ENCODE assay signal across 8 cellular contexts in genomic region chr16:89094252-89094901, GRCh38. TPM values are rescaled to one million over a fixed set of nuclear protein-coding genes. Genes with fewer than 3 reads are reported as not detected.
A peak's percentile ranks its signal among the peaks of the same experiment; 100 is the strongest.
DNase-seq lines count a peak whose midpoint lies in the region; ATAC-seq and TF ChIP-seq lines count a peak whose summit lies in the region.

No MANE protein-coding gene starts in this region.

- no CpG with 5 or more reads among the region's 21 CpGs for WGBS in mesendoderm (ENCODE audit: extremely low coverage, insufficient coverage, low lambda C conversion rate)
- WGBS in aorta, 2 donors = 11% methylated on average over 21 of the region's 21 CpGs

- TF ChIP-seq POLR2A in Peyer's patch (IDR thresholded peaks at IDR 0.05) = no peak

- H3K18ac ChIP-seq in mesendoderm (ENCODE audit: low read length) = peak overlapping the region; percentile 85

- DNase-seq in NCI-H146 (lab: John Stamatoyannopoulos, UW) (peak; percentile 17), NCI-H146 treated with DMSO at 0.1 percent for 48 hours (lab: John Stamatoyannopoulos, UW; ENCODE audit: unreplicated experiment) (no peak), Peyer's patch (peak in 1 of 3 donors; percentile 31), chondrocyte (ENCODE audit: low spot score) (no peak), mesendoderm (peak; percentile 38), aorta (no peak), GOT3 (lab: John Stamatoyannopoulos, UW) (no peak)

- intact Hi-C loops in aorta (cut with DNase I) = loop anchor here in 1 of 2 donors (10.0 kb wide), 1 partner anchor 120 kb away; the partner anchor contains the start of gene ZNF778

- no peak overlapping the region for H4K8ac ChIP-seq in mesendoderm (ENCODE audit: low read depth, low read length)

- H3K4me3 ChIP-seq in Peyer's patch (peak overlapping the region; percentile 55 to 96 (median 78)), mesendoderm (ENCODE audit: low read length) (peak overlapping the region; percentile 82), aorta (ENCODE audit: low read length in 2 of 2) (peak overlapping the region; percentile 73 to 95)

- no peak overlapping the region for H4K5ac ChIP-seq in mesendoderm (ENCODE audit: low read length)

- H3K36me3 ChIP-seq in Peyer's patch (no peaks in the 10 kb centered on the region), mesendoderm (ENCODE audit: control insufficient read depth, insufficient read depth, low read length) (no peaks in the 10 kb centered on the region), aorta (ENCODE audit: control insufficient read depth in 1 of 2, insufficient read depth in 2 of 2, low read length in 1 of 2) (no peaks in the 10 kb centered on the region)

- no peak overlapping the region for H2BK5ac ChIP-seq in mesendoderm (ENCODE audit: low read length)

- H3K27me3 ChIP-seq in Peyer's patch (no peaks in the 10 kb centered on the region), mesendoderm (ENCODE audit: insufficient read depth, low read length, poor library complexity) (no peaks in the 10 kb centered on the region), aorta (ENCODE audit: control insufficient read depth in 1 of 2, insufficient read depth in 2 of 2, low read length in 1 of 2) (no peaks in the 10 kb centered on the region)

- TF ChIP-seq CTCF in Peyer's patch (IDR thresholded peaks at IDR 0.05) (no peak), chondrocyte (IDR thresholded peaks at IDR 0.05) (no peak)

- peak overlapping the region; percentile 90 for H3K4me2 ChIP-seq in mesendoderm (ENCODE audit: low read length)

- peaks cover 23% of the 10 kb centered on the region for H3K27me3 Mint-ChIP-seq in chondrocyte (ENCODE audit: low read depth)

- peaks cover 23% of the 10 kb centered on the region for H3K4me1 Mint-ChIP-seq in chondrocyte (ENCODE audit: low read depth)

- H3K4ac ChIP-seq in mesendoderm (ENCODE audit: low read depth, low read length) = peak overlapping the region; percentile 83

- H2AK5ac ChIP-seq in mesendoderm (ENCODE audit: low read length) = no peak overlapping the region

- H3K9ac ChIP-seq in mesendoderm (ENCODE audit: low read length) = peak overlapping the region; percentile 82

- H3K27ac ChIP-seq in Peyer's patch = peak overlapping the region; percentile 71 to 88 (median 80)
- H3K27ac ChIP-seq in mesendoderm (ENCODE audit: low read depth, low read length) = no peak overlapping the region
- H3K27ac ChIP-seq in aorta (ENCODE audit: low read depth in 1 of 2, low read length in 2 of 2) = no peak overlapping the region

- no peak overlapping the region for H3K23ac ChIP-seq in mesendoderm (ENCODE audit: low read length)

- H3K4me3 Mint-ChIP-seq in chondrocyte (ENCODE audit: unreplicated experiment) = peak overlapping the region; percentile 96

- H2BK15ac ChIP-seq in mesendoderm (replicated peaks; ENCODE audit: low read depth) = no peak overlapping the region

- peaks cover 1% of the 10 kb centered on the region for H3K36me3 Mint-ChIP-seq in chondrocyte (ENCODE audit: low read depth)

- peak overlapping the region; percentile 81 for H3K27ac Mint-ChIP-seq in chondrocyte (ENCODE audit: unreplicated experiment)

- H3K79me2 ChIP-seq in mesendoderm (ENCODE audit: control insufficient read depth, insufficient read depth, low read length) = peaks cover 17% of the 10 kb centered on the region

- no peaks in the 10 kb centered on the region for H3K9me3 ChIP-seq in Peyer's patch
- H3K9me3 ChIP-seq in aorta (ENCODE audit: control insufficient read depth, low read length) = no peaks in the 10 kb centered on the region

- no peak for ATAC-seq in aorta (ENCODE audit: low FRiP score)
- no peak for ATAC-seq in activated CD4-positive, CD25-positive, alpha-beta regulatory T cell treated with anti-CD3 and anti-CD28 coated beads, Interleukin-2, amount 50 U/mL, for 24 hours

- no peak overlapping the region for H2BK120ac ChIP-seq in mesendoderm (ENCODE audit: low read depth, low read length)

- H3K4me1 ChIP-seq in Peyer's patch (peaks cover 10 to 57% (median 41%) of the 10 kb centered on the region in 4 donors), mesendoderm (ENCODE audit: control insufficient read depth, low read depth, low read length) (no peaks in the 10 kb centered on the region), aorta (ENCODE audit: control insufficient read depth in 1 of 2, insufficient read depth in 2 of 2, low read length in 2 of 2) (peaks cover 0 to 3% of the 10 kb centered on the region in 2 donors)

- no peaks in the 10 kb centered on the region for H3K9me3 Mint-ChIP-seq in chondrocyte (ENCODE audit: low read depth)

- H3K79me1 ChIP-seq in mesendoderm (ENCODE audit: low read length) = peaks cover 16% of the 10 kb centered on the region

- peak overlapping the region; percentile 89 for H3K56ac ChIP-seq in mesendoderm (ENCODE audit: low read length)

RNA-seq across cellular contexts. Expression of gene ACSF3, which starts 0.7 kb away (rescaled TPM):
- total RNA-seq in Peyer's patch (100 to 1,000 TPM in 2 of 4 donors, 10 to 100 TPM in 2; 94.6 to 120 (median 108) TPM), chondrocyte (19.5 to 24.4 TPM (median 20.8 TPM) in 3 replicates), aorta (10 to 100 TPM; 19.3 to 33.2 TPM)
- 7.0 TPM for polyA plus RNA-seq in mesendoderm (2013, experiment 1 of 2)
- 7.1 TPM for polyA plus RNA-seq in mesendoderm (2013, experiment 2 of 2)
- 10 to 100 TPM; 20.0 to 48.4 TPM for polyA plus RNA-seq in aorta

Comparison
In these comparisons a context has a peak if more than half of its experiments do, and no peak if none do; other contexts are left out.
1. DNase-seq: peak in NCI-H146 (single experiment) and mesendoderm (single experiment); none in NCI-H146 treated with DMSO at 0.1 percent for 48 hours (single experiment), chondrocyte (single experiment), aorta (0 of 2) and GOT3 (single experiment).
2. H3K27ac ChIP-seq: peak in Peyer's patch (4 of 4); none in mesendoderm (single experiment) and aorta (0 of 2).
3. Peak in every context shown above with its lines, with median percentiles within 50 percentile points of each other: H3K4me3 ChIP-seq.